ENCODE assay signal across 17 cellular contexts in the genomic region with DNA sequence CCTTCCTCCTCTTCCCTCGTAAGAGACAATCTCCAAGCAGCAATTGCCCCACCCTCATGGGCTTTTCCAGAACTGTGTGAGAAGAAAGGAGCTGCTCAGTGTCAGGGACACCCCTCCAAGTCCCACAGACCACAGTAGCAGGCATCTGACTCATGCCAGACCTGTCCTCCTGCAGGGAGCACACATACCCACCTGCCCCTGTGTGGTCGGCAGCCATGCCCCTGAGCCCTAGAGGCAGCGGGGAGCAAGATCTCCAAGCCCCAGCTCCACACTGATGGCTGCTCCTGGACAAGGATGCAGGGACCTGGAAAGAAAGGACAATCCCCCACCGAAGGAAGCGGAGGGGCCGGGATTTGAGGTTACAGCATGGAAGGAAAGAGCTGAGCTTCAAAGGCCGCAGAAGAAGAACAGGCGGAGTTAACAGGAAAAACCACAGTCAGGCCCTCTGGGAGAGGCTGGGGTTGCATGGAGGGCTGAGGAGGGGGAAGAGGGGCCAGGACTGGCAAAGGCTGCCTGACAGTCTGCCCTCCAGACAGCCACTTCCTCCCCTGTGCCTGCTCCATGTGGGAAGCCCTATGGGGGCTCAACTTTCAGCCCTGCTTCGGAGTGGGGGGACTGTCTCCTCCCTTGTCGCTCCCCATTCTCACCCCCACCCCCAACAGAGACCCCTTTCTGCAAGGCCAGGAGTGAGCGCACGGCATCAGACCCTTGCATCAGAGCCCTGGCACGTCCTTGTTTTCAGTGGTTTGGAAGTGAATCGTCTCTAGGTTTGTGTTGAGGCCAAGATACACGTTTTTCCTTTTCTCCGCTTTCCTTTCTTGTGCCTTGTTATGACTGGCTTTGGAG. TPM values are rescaled to one million over a fixed set of nuclear protein-coding genes. Genes with fewer than 3 reads are reported as not detected.
DNase-seq lines count a peak whose midpoint lies in the region; ATAC-seq and TF ChIP-seq lines count a peak whose summit lies in the region.
"Had no signal": no experiment of that assay in that cellular context is flagged by ENCODE, and none has a peak within 500 bp of the region (broad histone marks: within the 10 kb centered on the region; RNA-seq: fewer than 3 reads in every experiment).

No MANE protein-coding gene starts in this region.

- H3K36me3 ChIP-seq in heart right ventricle (no peaks in the 10 kb centered on the region), esophagus squamous epithelium (no peaks in the 10 kb centered on the region), uterus (no peaks in the 10 kb centered on the region)
- H3K36me3 ChIP-seq: upper lobe of left lung had no signal

- H3K9me3 ChIP-seq in heart right ventricle (no peaks in the 10 kb centered on the region), esophagus squamous epithelium (no peaks in the 10 kb centered on the region), uterus (no peaks in the 10 kb centered on the region)
- H3K9me3 ChIP-seq: upper lobe of left lung had no signal

- 75 to 76% methylated on average over 16 of the region's 16 CpGs for WGBS in heart right ventricle, 2 donors
- 60 to 65% methylated on average over 12 to 14 of the region's 16 CpGs for WGBS in esophagus squamous epithelium, 2 donors

- TF ChIP-seq POLR2A in esophagus squamous epithelium (IDR thresholded peaks at IDR 0.05) (no peak), uterus (IDR thresholded peaks at IDR 0.05) (no peak)

- TF ChIP-seq CTCF in heart right ventricle (IDR thresholded peaks at IDR 0.05), result no peak
- TF ChIP-seq CTCF in esophagus squamous epithelium (IDR thresholded peaks at IDR 0.05), result no peak
- TF ChIP-seq CTCF in uterus (IDR thresholded peaks at IDR 0.05), result no peak

- intact Hi-C loops in heart right ventricle (cut with DNase I) (loop anchor here in 7 of 10 donors (5.0 to 10.0 kb wide), 6 partner anchors 72 to 805 kb away; partner anchors contain the start of gene AKR1E2 (in 1 of the 7)), Right ventricle myocardium superior (cut with DNase I) (no loop called here), esophagus squamous epithelium (cut with DNase I) (loop anchor here (5.0 to 10.0 kb wide), 2 partner anchors 177 to 805 kb away; no protein-coding TSS in a partner anchor), uterus (cut with DNase I; ENCODE audit: low total_unique reads) (loop anchor here (5.0 kb wide), 1 partner anchor 177 kb away; no protein-coding TSS in a partner anchor)

- H3K27ac ChIP-seq in heart right ventricle (peak overlapping the region in 7 of 10 donors; percentile 30 to 67 (median 44)), esophagus squamous epithelium (peak overlapping the region in 3 of 4 donors; percentile 22 to 43 (median 42)), uterus (peak overlapping the region; percentile 82 to 93)
- H3K27ac ChIP-seq: upper lobe of left lung had no signal

- no peaks in the 10 kb centered on the region for H3K27me3 ChIP-seq in heart right ventricle
- H3K27me3 ChIP-seq in esophagus squamous epithelium, result no peaks in the 10 kb centered on the region
- no peaks in the 10 kb centered on the region for H3K27me3 ChIP-seq in uterus
- H3K27me3 ChIP-seq: foreskin keratinocyte, upper lobe of left lung had no signal

- ATAC-seq in heart right ventricle, result peak in 5 of 8 donors; percentile 8 to 42 (median 28)
- no peak for ATAC-seq in Right ventricle myocardium superior (ENCODE audit: poor library complexity)
- ATAC-seq: foreskin keratinocyte had no signal

- no peak overlapping the region for H3K4me3 ChIP-seq in heart right ventricle
- no peak overlapping the region for H3K4me3 ChIP-seq in esophagus squamous epithelium
- H3K4me3 ChIP-seq in uterus, result no peak overlapping the region
- H3K4me3 ChIP-seq: upper lobe of left lung had no signal

- DNase-seq in heart right ventricle (no peak), Right ventricle myocardium superior (no peak), esophagus squamous epithelium (lab: John Stamatoyannopoulos, UW) (no peak), myocyte (ENCODE audit: low read depth) (peak; percentile 49), uterus (no peak), NCI-H2029 (lab: John Stamatoyannopoulos, UW) (no peak), HuH-7.5 (ENCODE audit: low spot score) (no peak), NCI-H2227 treated with DMSO at 0.1 percent for 48 hours (lab: John Stamatoyannopoulos, UW) (no peak)
- DNase-seq: activated CD4-positive, alpha-beta T cell treated with anti-CD3 and anti-CD28 coated beads, Interleukin-2, amount 10 ng/mL, durations not matched to agents 24 days and 14 days; activated T-cell treated with anti-CD3 and anti-CD28 coated beads, Interleukin-2, amount 50 U/mL, for 24 hours; dermis blood vessel endothelial cell; foreskin keratinocyte; NCI-H2081; stimulated activated CD4-positive, alpha-beta T cell treated with anti-CD3 and anti-CD28 coated beads, Interleukin-2, amount 100 ng/mL, for 24 hours; stimulated activated CD8-positive, alpha-beta memory T cell treated with anti-CD3 and anti-CD28 coated beads, Interleukin-4, amount 100 ng/mL, for 48 hours; T1000 had no signal

- H3K4me1 ChIP-seq in heart right ventricle, result peaks cover 0 to 46% (median 25%) of the 10 kb centered on the region in 9 donors
- H3K4me1 ChIP-seq in esophagus squamous epithelium, result peaks cover 11 to 67% (median 47%) of the 10 kb centered on the region in 3 donors
- peaks cover 0 to 9% of the 10 kb centered on the region in 2 donors for H3K4me1 ChIP-seq in uterus

RNA-seq across cellular contexts. Expression of gene ASB13, which starts 46.8 kb away (rescaled TPM):
- total RNA-seq in heart right ventricle, result 10 to 100 TPM in 9 of 10 donors, 1 to 10 TPM in 1; 9.3 to 16.3 (median 13.4) TPM
- 10 to 100 TPM in 1 of 2 donors, 1 to 10 TPM in 1; 8.4 to 18.0 TPM for polyA plus RNA-seq in heart right ventricle
- 15.2 TPM for total RNA-seq in Right ventricle myocardium superior
- total RNA-seq in esophagus squamous epithelium, result 10 to 100 TPM in 3 of 4 donors, 1 to 10 TPM in 1; 9.6 to 29.0 (median 15.7) TPM
- 8.6 and 10.3 TPM in 2 replicates for total RNA-seq in myocyte
- polyA plus RNA-seq in myocyte (2012), result 5.1 TPM
- 10 to 100 TPM in 3 of 4 donors, 1 to 10 TPM in 1; 8.7 to 25.7 (median 17.9) TPM for total RNA-seq in uterus
